ENCODE assay signal across 8 cellular contexts in genomic region chr9:99231708-99232107, GRCh38. TPM values are rescaled to one million over a fixed set of nuclear protein-coding genes. Genes with fewer than 3 reads are reported as not detected.
DNase-seq lines count a peak whose midpoint lies in the region; ATAC-seq and TF ChIP-seq lines count a peak whose summit lies in the region.

No MANE protein-coding gene starts in this region.

- WGBS in liver = 85% methylated on average over 2 of the region's 2 CpGs
- WGBS in ovary, 3 donors = 73 to 91% (median 87%) methylated on average over 2 of the region's 2 CpGs

- no peak overlapping the region for H3K9ac ChIP-seq in liver (ENCODE audit: low read depth in 1 of 2, low read length in 2 of 2)

- no peaks in the 10 kb centered on the region for H3K27me3 Mint-ChIP-seq in CD8-positive, alpha-beta T cell (ENCODE audit: low read depth)
- H3K27me3 Mint-ChIP-seq in activated naive CD8-positive, alpha-beta T cell treated with anti-CD3 and anti-CD28 coated beads, Interleukin-2, amount 10 ng/mL, durations not matched to agents 7 days and 5 days = no peaks in the 10 kb centered on the region

- no peaks in the 10 kb centered on the region for H3K4me1 ChIP-seq in CD8-positive, alpha-beta T cell (ENCODE audit: insufficient read depth, low read length)
- no peaks in the 10 kb centered on the region for H3K4me1 ChIP-seq in liver (ENCODE audit: control insufficient read depth in 4 of 4, insufficient read depth in 4 of 4, low read length in 3 of 4)
- H3K4me1 ChIP-seq in ovary (ENCODE audit: insufficient read depth) = peaks cover 1% of the 10 kb centered on the region

- H3K36me3 Mint-ChIP-seq in CD8-positive, alpha-beta T cell = peaks cover 56% of the 10 kb centered on the region
- peaks cover 25% of the 10 kb centered on the region for H3K36me3 Mint-ChIP-seq in activated naive CD8-positive, alpha-beta T cell treated with anti-CD3 and anti-CD28 coated beads, Interleukin-2, amount 10 ng/mL, durations not matched to agents 7 days and 5 days

- no peak overlapping the region for H3K27ac ChIP-seq in CD8-positive, alpha-beta T cell (ENCODE audit: low read depth, low read length)
- no peak overlapping the region for H3K27ac ChIP-seq in liver (ENCODE audit: low read depth in 1 of 2, low read length in 2 of 2)
- H3K27ac ChIP-seq in ovary = no peak overlapping the region

- peak; percentile 46 for ATAC-seq in CD8-positive, alpha-beta T cell
- peak; percentile 68 for ATAC-seq in activated naive CD8-positive, alpha-beta T cell treated with anti-CD3 and anti-CD28 coated beads, Interleukin-2, amount 10 ng/mL, durations not matched to agents 7 days and 5 days (ENCODE audit: low read depth)

- POLR2A ChIA-PET in CD8-positive, alpha-beta T cell (lab: Charles Lee) = interaction anchor here (0.7 to 2.3 kb wide), 2 partner anchors 9 to 308 kb away, joined by 3 to 13 read pairs; partner anchors contain the start of genes ALG2 and SEC61B
- POLR2A ChIA-PET in activated naive CD8-positive, alpha-beta T cell treated with anti-CD3 and anti-CD28 coated beads, Interleukin-2, amount 10 ng/mL, durations not matched to agents 7 days and 5 days (lab: Charles Lee) = interaction anchor here (1.0 to 2.6 kb wide), 2 partner anchors 10 to 27 kb away, joined by 3 to 13 read pairs; partner anchors contain the start of genes ALG2 and SEC61B

- peaks cover 11% of the 10 kb centered on the region for H3K4me1 Mint-ChIP-seq in CD8-positive, alpha-beta T cell (ENCODE audit: low read depth)
- H3K4me1 Mint-ChIP-seq in activated naive CD8-positive, alpha-beta T cell treated with anti-CD3 and anti-CD28 coated beads, Interleukin-2, amount 10 ng/mL, durations not matched to agents 7 days and 5 days = peaks cover 12% of the 10 kb centered on the region

- H3K4me3 ChIP-seq in CD8-positive, alpha-beta T cell (ENCODE audit: low read depth, low read length) = no peak overlapping the region
- H3K4me3 ChIP-seq in liver (ENCODE audit: low read depth in 1 of 3, low read length in 3 of 3) = no peak overlapping the region
- H3K4me3 ChIP-seq in ovary = no peak overlapping the region

- no peak overlapping the region for H3K4me3 Mint-ChIP-seq in CD8-positive, alpha-beta T cell
- H3K4me3 Mint-ChIP-seq in activated naive CD8-positive, alpha-beta T cell treated with anti-CD3 and anti-CD28 coated beads, Interleukin-2, amount 10 ng/mL, durations not matched to agents 7 days and 5 days = no peak overlapping the region

- TF ChIP-seq CTCF in CD8-positive, alpha-beta T cell (IDR thresholded peaks at IDR 0.05) = peak; percentile 47
- TF ChIP-seq CTCF in liver (IDR thresholded peaks at IDR 0.05; ENCODE audit: low read depth, low read length, missing input control) (peak; percentile 26), ovary (IDR thresholded peaks at IDR 0.05) (no peak)

- DNase-seq in CD8-positive, alpha-beta T cell = peak in 3 of 7 experiments; percentile 22 to 36 (median 28)
- DNase-seq in HT1080 (ENCODE audit: low read depth) (peak; percentile 6), NCI-H2107 (lab: John Stamatoyannopoulos, UW) (no peak), ovary (no peak), GM19238 (ENCODE audit: insufficient read length, low spot score) (no peak), NCI-H2227 treated with DMSO at 0.1 percent for 48 hours (lab: John Stamatoyannopoulos, UW) (no peak)
- DNase-seq in activated naive CD8-positive, alpha-beta T cell treated with anti-CD3 and anti-CD28 coated beads, Interleukin-2, amount 10 ng/mL, durations not matched to agents 7 days and 5 days = peak; percentile 50

- TF ChIP-seq POLR2A in ovary (IDR thresholded peaks at IDR 0.05) = no peak

- peak; percentile 29 to 62 for TF ChIP-seq RAD21 in liver (IDR thresholded peaks at IDR 0.05)

- peaks cover 9% of the 10 kb centered on the region for H3K36me3 ChIP-seq in CD8-positive, alpha-beta T cell (ENCODE audit: insufficient read depth, low read length)
- peaks cover 9 to 52% (median 46%) of the 10 kb centered on the region in 4 donors for H3K36me3 ChIP-seq in liver (ENCODE audit: control insufficient read depth in 4 of 4, insufficient read depth in 3 of 4, low read depth in 1 of 4, low read length in 3 of 4)
- H3K36me3 ChIP-seq in ovary = no peaks in the 10 kb centered on the region

- intact Hi-C loops in CD8-positive, alpha-beta T cell (cut with DNase I, micrococcal nuclease) = no loop called here
- intact Hi-C loops in ovary (cut with DNase I) = no loop called here

- H3K27me3 ChIP-seq in CD8-positive, alpha-beta T cell (ENCODE audit: insufficient read depth, low read length) = no peaks in the 10 kb centered on the region
- H3K27me3 ChIP-seq in liver (ENCODE audit: control insufficient read depth in 4 of 4, insufficient read depth in 4 of 4, low read length in 3 of 4) = no peaks in the 10 kb centered on the region
- H3K27me3 ChIP-seq in ovary = no peaks in the 10 kb centered on the region

- no peaks in the 10 kb centered on the region for H3K9me3 Mint-ChIP-seq in CD8-positive, alpha-beta T cell
- H3K9me3 Mint-ChIP-seq in activated naive CD8-positive, alpha-beta T cell treated with anti-CD3 and anti-CD28 coated beads, Interleukin-2, amount 10 ng/mL, durations not matched to agents 7 days and 5 days = no peaks in the 10 kb centered on the region

- CTCF ChIA-PET in CD8-positive, alpha-beta T cell (lab: Charles Lee) = interaction anchor here (0.8 to 2.3 kb wide), 9 partner anchors 8 to 256 kb away, joined by 3 to 18 read pairs (median 4); partner anchors contain the start of genes ALG2 and SEC61B

- no peak for TF ChIP-seq EP300 in ovary (IDR thresholded peaks at IDR 0.05)

- no peak overlapping the region for H3K27ac Mint-ChIP-seq in CD8-positive, alpha-beta T cell
- H3K27ac Mint-ChIP-seq in activated naive CD8-positive, alpha-beta T cell treated with anti-CD3 and anti-CD28 coated beads, Interleukin-2, amount 10 ng/mL, durations not matched to agents 7 days and 5 days = no peak overlapping the region

- no peaks in the 10 kb centered on the region for H3K9me3 ChIP-seq in CD8-positive, alpha-beta T cell (ENCODE audit: low read length)
- H3K9me3 ChIP-seq in liver (ENCODE audit: control insufficient read depth in 4 of 4, low read length in 3 of 4) (no peaks in the 10 kb centered on the region), ovary (no peaks in the 10 kb centered on the region)

TF ChIP-seq in liver, 16 proteins besides CTCF, POLR2A, EP300 and RAD21 (continues in another document):
- TF ChIP-seq RXRA (IDR thresholded peaks at IDR 0.05) = no peak
- no peak for TF ChIP-seq FOXA1 (IDR thresholded peaks at IDR 0.05)
- no peak for TF ChIP-seq FOXA2 (IDR thresholded peaks at IDR 0.05)
- no peak for TF ChIP-seq HNF4G (IDR thresholded peaks at IDR 0.05)
- no peak for TF ChIP-seq YY1 (IDR thresholded peaks at IDR 0.05)
- no peak for TF ChIP-seq NR2F2 (IDR thresholded peaks at IDR 0.05)
- TF ChIP-seq JUND (IDR thresholded peaks at IDR 0.05) = no peak
- no peak for TF ChIP-seq ATF3 (IDR thresholded peaks at IDR 0.05)
- no peak for TF ChIP-seq TAF1 (conservative IDR thresholded peaks at IDR 0.05)
- no peak for TF ChIP-seq GABPA (IDR thresholded peaks at IDR 0.05 in 1 of 2, conservative IDR thresholded peaks at IDR 0.05 in 1 of 2)
- TF ChIP-seq REST (IDR thresholded peaks at IDR 0.05) = no peak
- no peak for TF ChIP-seq HNF4A (conservative IDR thresholded peaks at IDR 0.05)

RNA-seq across cellular contexts. Expression of gene SEC61B, which starts 9.6 kb away (rescaled TPM):
- total RNA-seq in CD8-positive, alpha-beta T cell = 100 to 1,000 TPM; 107 to 108 TPM
- 107 and 142 TPM in 2 replicates for total RNA-seq in HT1080 (2014; rRNA removed; shearing (Covaris generic))
- polyA plus RNA-seq in HT1080 (2015; cell fraction: cytosol; rRNA removed) = 94.9 and 98.4 TPM in 2 replicates
- 38.8 and 46.0 TPM in 2 replicates for polyA plus RNA-seq in HT1080 (2015; cell fraction: nucleus; rRNA removed)
- total RNA-seq in activated naive CD8-positive, alpha-beta T cell treated with anti-CD3 and anti-CD28 coated beads, Interleukin-2, amount 10 ng/mL, durations not matched to agents 7 days and 5 days = 10 to 100 TPM; 83.8 to 87.8 TPM
- total RNA-seq in liver (100 to 1,000 TPM in 1 of 2 donors, 10 to 100 TPM in 1; 84.1 to 122 TPM), ovary (100 to 1,000 TPM in 5 of 7 donors, 10 to 100 TPM in 2; 80.1 to 147 (median 130) TPM)
- polyA plus RNA-seq in liver (100 to 1,000 TPM; 334 to 431 TPM), ovary (100 to 1,000 TPM; 121 to 196 TPM)

RNA-seq across cellular contexts. Expression of gene ALG2, which starts 10.0 kb away (rescaled TPM):
- 10 to 100 TPM; 21.0 to 24.7 TPM for total RNA-seq in CD8-positive, alpha-beta T cell
- 34.0 and 34.4 TPM in 2 replicates for total RNA-seq in HT1080 (2014; rRNA removed; shearing (Covaris generic))
- 28.1 and 29.7 TPM in 2 replicates for polyA plus RNA-seq in HT1080 (2015; cell fraction: cytosol; rRNA removed)
- 30.5 and 33.9 TPM in 2 replicates for polyA plus RNA-seq in HT1080 (2015; cell fraction: nucleus; rRNA removed)
- total RNA-seq in activated naive CD8-positive, alpha-beta T cell treated with anti-CD3 and anti-CD28 coated beads, Interleukin-2, amount 10 ng/mL, durations not matched to agents 7 days and 5 days = 10 to 100 TPM; 21.7 to 23.7 TPM
- total RNA-seq in liver = 10 to 100 TPM; 30.3 to 43.6 TPM
- 10 to 100 TPM; 20.6 to 30.2 TPM for polyA plus RNA-seq in liver
- total RNA-seq in ovary = 10 to 100 TPM; 28.6 to 45.8 (median 37.3) TPM
- polyA plus RNA-seq in ovary = 10 to 100 TPM; 21.8 to 60.1 TPM

Comparison
In these comparisons a context has a peak if more than half of its experiments do, and no peak if none do; other contexts are left out.
1. DNase-seq: peak in HT1080 (single experiment) and activated naive CD8-positive, alpha-beta T cell treated with anti-CD3 and anti-CD28 coated beads, Interleukin-2, amount 10 ng/mL, durations not matched to agents 7 days and 5 days (single experiment); none in NCI-H2107 (single experiment), ovary (0 of 5), GM19238 (single experiment) and NCI-H2227 treated with DMSO at 0.1 percent for 48 hours (single experiment).
2. CTCF ChIP-seq: peak in CD8-positive, alpha-beta T cell (single experiment) and liver (single experiment); none in ovary (0 of 3).